8 cellular contexts compared by ENCODE assay signal in genomic region chr1:212485895-212486590, GRCh38. TPM values are rescaled to one million over a fixed set of nuclear protein-coding genes. Genes with fewer than 3 reads are reported as not detected.
DNase-seq lines count a peak whose midpoint lies in the region; ATAC-seq and TF ChIP-seq lines count a peak whose summit lies in the region.

No MANE protein-coding gene starts in this region.

- no peak overlapping the region for H3K9ac ChIP-seq in MM.1S (ENCODE audit: low read length)

- H3K4me1 ChIP-seq in lung (ENCODE audit: control insufficient read depth in 2 of 2, insufficient read depth in 2 of 2, low read length in 2 of 2) (no peaks in the 10 kb centered on the region), MM.1S (ENCODE audit: low read length) (peaks cover 20% of the 10 kb centered on the region)

- H3K79me2 ChIP-seq in MM.1S (ENCODE audit: low read length), result no peaks in the 10 kb centered on the region

- H2AFZ ChIP-seq in MM.1S (ENCODE audit: low read length), result no peak overlapping the region

- TF ChIP-seq CTCF in AG04449 (IDR thresholded peaks at IDR 0.05; ENCODE audit: insufficient read depth, low read length, missing control alignments), result no peak
- no peak for TF ChIP-seq CTCF in brain microvascular endothelial cell (IDR thresholded peaks at IDR 0.05; ENCODE audit: low read depth, low read length, missing control alignments)
- no peak for TF ChIP-seq CTCF in lung (IDR thresholded peaks at IDR 0.05; ENCODE audit: control extremely low read depth, extremely low read depth)
- TF ChIP-seq CTCF in MM.1S (IDR thresholded peaks at IDR 0.05; ENCODE audit: low read length), result no peak

- CTCF ChIA-PET in AG04449 (lab: Yijun Ruan, JAX), result interaction anchor here (1.1 to 1.4 kb wide), 3 partner anchors 9 to 30 kb away, joined by 4 to 7 read pairs (median 5); no protein-coding TSS in a partner anchor

- POLR2A ChIA-PET in AG04449 (lab: Yijun Ruan, JAX), result interaction anchor here (1.0 kb wide), 1 partner anchor 122 kb away, joined by 5 read pairs; the partner anchor contains the start of gene ATF3

- H3K27me3 ChIP-seq in brain microvascular endothelial cell (replicated peaks) (no peaks in the 10 kb centered on the region), lung (ENCODE audit: control insufficient read depth, insufficient read depth) (no peaks in the 10 kb centered on the region), MM.1S (replicated peaks; ENCODE audit: insufficient read depth, low read length) (no peaks in the 10 kb centered on the region)

- ATAC-seq in lung (ENCODE audit: insufficient read depth, low FRiP score) (peak; percentile 38), GM19395 (IDR thresholded peaks at IDR 0.05; ENCODE audit: unreplicated experiment) (no peak), HG03565 (IDR thresholded peaks at IDR 0.05; ENCODE audit: unreplicated experiment) (no peak)

- H4K20me1 ChIP-seq in MM.1S (ENCODE audit: insufficient read depth, low read length), result no peaks in the 10 kb centered on the region

- in situ Hi-C loops in brain microvascular endothelial cell (cut with HindIII; ENCODE audit: low pct_ligation_motif_present, low sequenced_read_pairs), result no loop called here

- no peaks in the 10 kb centered on the region for H3K36me3 ChIP-seq in brain microvascular endothelial cell (replicated peaks)
- no peaks in the 10 kb centered on the region for H3K36me3 ChIP-seq in lung (ENCODE audit: control insufficient read depth in 2 of 2, insufficient read depth in 2 of 2, low read length in 2 of 2)
- no peaks in the 10 kb centered on the region for H3K36me3 ChIP-seq in MM.1S (replicated peaks; ENCODE audit: insufficient read depth, low read length)

- no peaks in the 10 kb centered on the region for H3K9me3 ChIP-seq in lung (ENCODE audit: control insufficient read depth in 2 of 2, insufficient read depth in 1 of 2, low read length in 1 of 2)
- no peaks in the 10 kb centered on the region for H3K9me3 ChIP-seq in MM.1S (replicated peaks; ENCODE audit: insufficient read depth, low read length)

- peaks cover 9% of the 10 kb centered on the region for H3F3A ChIP-seq in MM.1S (ENCODE audit: insufficient read depth, low read length)

- H3K9me2 ChIP-seq in MM.1S (replicated peaks; ENCODE audit: insufficient read depth, low read length), result no peaks in the 10 kb centered on the region

- no peak overlapping the region for H3K4me2 ChIP-seq in MM.1S (ENCODE audit: low read depth, low read length)

- DNase-seq in AG04449 (ENCODE audit: low read depth, low spot score), result peak; percentile 75
- peak; percentile 40 for DNase-seq in GOT3 (lab: John Stamatoyannopoulos, UW)
- peak; percentile 24 for DNase-seq in NCI-H345 treated with DMSO at 0.1 percent for 48 hours (lab: John Stamatoyannopoulos, UW; ENCODE audit: unreplicated experiment)
- peak; percentile 100 for DNase-seq in brain microvascular endothelial cell
- DNase-seq in lung (ENCODE audit: low spot score), result peak; percentile 50
- DNase-seq in MM.1S, result no peak

- H3K27ac ChIP-seq in brain microvascular endothelial cell (peak overlapping the region; percentile 79), lung (ENCODE audit: low read depth in 1 of 2, low read length in 1 of 2) (no peak overlapping the region), MM.1S (ENCODE audit: low read length) (no peak overlapping the region)

- 35 to 45% methylated on average over 9 of the region's 9 CpGs for WGBS in lung, 2 donors

- H3K4me3 ChIP-seq in AG04449 (ENCODE audit: low read depth, low read length) (no peak overlapping the region), brain microvascular endothelial cell (ENCODE audit: low read depth, low read length) (no peak overlapping the region), lung (no peak overlapping the region), MM.1S (ENCODE audit: low read length) (no peak overlapping the region)

RNA-seq across cellular contexts. Expression of gene NENF, which starts 53.3 kb away (rescaled TPM):
- 10 to 100 TPM; 27.1 to 52.8 TPM for total RNA-seq in lung
- polyA plus RNA-seq in lung, result 10 to 100 TPM; 34.1 to 94.7 TPM
